ENCODE assay signal across 18 cellular contexts in genomic region chr2:230700447-230700846, GRCh38. TPM values are rescaled to one million over a fixed set of nuclear protein-coding genes. Genes with fewer than 3 reads are reported as not detected.
DNase-seq lines count a peak whose midpoint lies in the region; ATAC-seq and TF ChIP-seq lines count a peak whose summit lies in the region.
"Had no signal": no experiment of that assay in that cellular context is flagged by ENCODE, and none has a peak within 500 bp of the region (broad histone marks: within the 10 kb centered on the region; RNA-seq: fewer than 3 reads in every experiment).

No MANE protein-coding gene starts in this region.

- H2AFZ ChIP-seq in mammary epithelial cell (ENCODE audit: low read depth, low read length) = peak overlapping the region; percentile 47

- H3K79me2 ChIP-seq in mammary epithelial cell (ENCODE audit: insufficient read depth, low read length) = no peaks in the 10 kb centered on the region

- TF ChIP-seq CTCF in mammary epithelial cell (conservative IDR thresholded peaks at IDR 0.05 in 1 of 2, IDR thresholded peaks at IDR 0.05 in 1 of 2; ENCODE audit: extremely low read depth in 1 of 2, insufficient read depth in 1 of 2, low read depth in 1 of 2, low read length in 2 of 2) = no peak
- TF ChIP-seq CTCF in lung (IDR thresholded peaks at IDR 0.05; ENCODE audit: control extremely low read depth, extremely low read depth) = no peak
- no peak for TF ChIP-seq CTCF in colonic mucosa (IDR thresholded peaks at IDR 0.05)

- H3K4me2 ChIP-seq in mammary epithelial cell (ENCODE audit: insufficient read depth, low read depth, low read length) = no peak overlapping the region

- dilution Hi-C loops in mammary epithelial cell (cut with HindIII; ENCODE audit: low sequenced_read_pairs) = no loop called here

- DNase-seq in AML-193 (lab: John Stamatoyannopoulos, UW) (peak; percentile 65 to 81), HT1080 (ENCODE audit: low read depth) (peak; percentile 24), mammary epithelial cell (peak; percentile 37), lung (ENCODE audit: low spot score) (no peak), NCI-H1417 (lab: John Stamatoyannopoulos, UW) (no peak), colonic mucosa (no peak)
- DNase-seq: activated CD4-positive, alpha-beta T cell treated with anti-CD3 and anti-CD28 coated beads for 1 hour; activated CD8-positive, alpha-beta memory T cell treated with anti-CD3 and anti-CD28 coated beads, Interleukin-2, amount 50 U/mL, for 48 hours; activated naive CD4-positive, alpha-beta T cell treated with anti-CD3 and anti-CD28 coated beads for 36 hours; brain microvascular endothelial cell; DMS79 treated with DMSO at 0.1 percent for 48 hours; effector CD4-positive, alpha-beta T cell; NCI-H146; NCI-H524 treated with DMSO at 0.1 percent for 48 hours; Peyer's patch; stimulated activated naive B cell treated with anti-CD40 and anti-IgM and Interleukin-4, amounts not matched to agents 10 μg/mL and 1 μg/mL and 100 μg/mL, for 72 hours had no signal

- H3K4me3 ChIP-seq in mammary epithelial cell (replicated peaks in 1 of 3; ENCODE audit: insufficient read depth in 1 of 3, low read depth in 2 of 3, low read length in 3 of 3) (no peak overlapping the region), lung (no peak overlapping the region), colonic mucosa (no peak overlapping the region)
- H3K4me3 ChIP-seq: Peyer's patch had no signal

- no peak overlapping the region for H3K27ac ChIP-seq in mammary epithelial cell (ENCODE audit: insufficient read depth, low read depth, low read length)
- H3K27ac ChIP-seq in lung (ENCODE audit: low read depth in 1 of 2, low read length in 1 of 2) = no peak overlapping the region
- H3K27ac ChIP-seq in colonic mucosa = no peak overlapping the region
- H3K27ac ChIP-seq: brain microvascular endothelial cell, Peyer's patch had no signal

- in situ Hi-C loops in mammary epithelial cell (cut with MboI; ENCODE audit: low sequenced_read_pairs in 2 of 2) = no loop called here

- H3K9ac ChIP-seq in mammary epithelial cell (ENCODE audit: insufficient read depth, low read length) = no peak overlapping the region
- no peak overlapping the region for H3K9ac ChIP-seq in colonic mucosa (ENCODE audit: low read depth in 2 of 2, low read length in 2 of 2)

- no TSS peak for BruUV-seq in mammary epithelial cell (replicated peaks; lab: Mats Ljungman, UMichigan)

- no peaks in the 10 kb centered on the region for H4K20me1 ChIP-seq in mammary epithelial cell (ENCODE audit: insufficient read depth, low read length)

- H3K4me1 ChIP-seq in mammary epithelial cell (ENCODE audit: insufficient read depth, low read length) (peaks cover 21% of the 10 kb centered on the region), lung (ENCODE audit: control insufficient read depth in 2 of 2, insufficient read depth in 2 of 2, low read length in 2 of 2) (no peaks in the 10 kb centered on the region), colonic mucosa (no peaks in the 10 kb centered on the region)
- H3K4me1 ChIP-seq: Peyer's patch had no signal

- H3K27me3 ChIP-seq in mammary epithelial cell (ENCODE audit: insufficient read depth, low read length) = no peaks in the 10 kb centered on the region
- no peaks in the 10 kb centered on the region for H3K27me3 ChIP-seq in lung (ENCODE audit: control insufficient read depth, insufficient read depth)
- no peaks in the 10 kb centered on the region for H3K27me3 ChIP-seq in colonic mucosa
- H3K27me3 ChIP-seq: brain microvascular endothelial cell, Peyer's patch had no signal

- peak; percentile 41 for ATAC-seq in lung (ENCODE audit: insufficient read depth, low FRiP score)
- ATAC-seq in HG02571 (IDR thresholded peaks at IDR 0.05; ENCODE audit: unreplicated experiment) = no peak
- ATAC-seq in HG03175 (IDR thresholded peaks at IDR 0.05; ENCODE audit: unreplicated experiment) = no peak
- ATAC-seq: stimulated activated naive B cell treated with anti-CD40 and anti-IgM and Interleukin-4, amounts not matched to agents 10 μg/mL and 1 μg/mL and 100 μg/mL, for 72 hours had no signal

- no peaks in the 10 kb centered on the region for H3K9me3 ChIP-seq in mammary epithelial cell (replicated peaks; ENCODE audit: insufficient read depth, low read length)
- H3K9me3 ChIP-seq in lung (ENCODE audit: control insufficient read depth in 2 of 2, insufficient read depth in 1 of 2, low read length in 1 of 2) = no peaks in the 10 kb centered on the region
- no peaks in the 10 kb centered on the region for H3K9me3 ChIP-seq in colonic mucosa
- H3K9me3 ChIP-seq: Peyer's patch had no signal

- intact Hi-C loops in mammary epithelial cell (cut with micrococcal nuclease) (no loop called here), colonic mucosa (cut with DNase I) (no loop called here)

- H3K36me3 ChIP-seq in mammary epithelial cell (ENCODE audit: insufficient read depth, low read length) (no peaks in the 10 kb centered on the region), lung (ENCODE audit: control insufficient read depth in 2 of 2, insufficient read depth in 2 of 2, low read length in 2 of 2) (no peaks in the 10 kb centered on the region), colonic mucosa (no peaks in the 10 kb centered on the region)
- H3K36me3 ChIP-seq: brain microvascular endothelial cell, Peyer's patch had no signal

- CTCF ChIA-PET in mammary epithelial cell (lab: Charles Lee; ENCODE audit: low non-redundant PET) = no interaction called here

RNA-seq across cellular contexts. Expression of gene CAB39, which starts 12.2 kb away (rescaled TPM):
- total RNA-seq in HT1080 (2014; rRNA removed; shearing (Covaris generic)) = 41.9 and 49.1 TPM in 2 replicates
- 51.5 and 60.7 TPM in 2 replicates for polyA plus RNA-seq in HT1080 (2015; cell fraction: cytosol; rRNA removed)
- 44.3 and 46.4 TPM in 2 replicates for polyA plus RNA-seq in HT1080 (2015; cell fraction: nucleus; rRNA removed)
- total RNA-seq in mammary epithelial cell (100 to 1,000 TPM in 1 of 2 donors, 10 to 100 TPM in 1; 68.3 to 115 TPM), lung (100 to 1,000 TPM in 1 of 2 donors, 10 to 100 TPM in 1; 69.1 to 123 TPM), colonic mucosa (100 to 1,000 TPM in 1 of 2 donors, 10 to 100 TPM in 1; 87.8 to 121 TPM)
- polyA plus RNA-seq in mammary epithelial cell (55.2 TPM), lung (10 to 100 TPM; 19.4 to 45.1 TPM)
- polyA minus RNA-seq in mammary epithelial cell = 149 TPM

Comparison
In these comparisons a context has a peak if more than half of its experiments do, and no peak if none do; other contexts are left out.
1. DNase-seq: peak in AML-193 (2 of 2), HT1080 (single experiment) and mammary epithelial cell (single experiment); none in lung (single experiment), NCI-H1417 (0 of 3) and colonic mucosa (single experiment).